ENCODE assay signal across 1 cellular context in the genomic region with DNA sequence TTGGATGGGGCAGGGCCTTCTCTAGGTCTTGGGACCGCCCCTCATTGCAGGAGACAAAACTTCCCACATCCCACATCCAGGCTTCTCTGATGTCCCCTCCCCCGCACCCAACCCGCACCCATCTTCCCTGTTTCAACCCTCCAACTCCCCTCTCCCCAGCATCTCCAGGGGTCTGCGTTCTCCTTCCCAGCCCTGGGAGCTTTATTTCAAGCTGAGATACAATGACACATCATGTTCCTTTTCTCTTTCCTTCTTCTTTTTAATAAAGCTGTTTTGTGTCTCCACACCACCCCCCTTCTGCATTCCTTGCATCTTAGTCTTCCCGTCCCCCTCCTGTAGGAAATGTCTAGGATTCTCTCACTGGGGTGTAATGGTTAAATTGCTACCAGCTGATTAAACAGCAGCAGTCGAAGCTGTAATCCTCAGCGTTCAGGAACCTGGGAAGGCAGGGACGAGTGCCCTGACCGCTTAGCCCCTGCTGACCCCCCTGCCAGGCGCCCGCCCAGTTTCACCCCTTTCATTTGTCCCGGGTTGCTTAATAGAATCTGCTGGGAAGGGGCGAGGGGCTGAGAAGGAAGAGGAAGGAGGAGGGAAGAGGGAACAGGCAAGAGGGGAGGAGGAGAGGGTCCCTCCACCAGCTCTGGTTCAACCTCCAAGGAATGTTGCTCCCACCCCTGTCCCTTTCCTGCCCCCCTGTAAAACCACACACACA.
TF ChIP-seq lines count a peak whose summit lies in the region.

No MANE protein-coding gene starts in this region.

TF ChIP-seq in GM23338, 12 proteins besides CTCF, POLR2A, EP300 and RAD21 (continued from another document):
- TF ChIP-seq, protein P1, sequence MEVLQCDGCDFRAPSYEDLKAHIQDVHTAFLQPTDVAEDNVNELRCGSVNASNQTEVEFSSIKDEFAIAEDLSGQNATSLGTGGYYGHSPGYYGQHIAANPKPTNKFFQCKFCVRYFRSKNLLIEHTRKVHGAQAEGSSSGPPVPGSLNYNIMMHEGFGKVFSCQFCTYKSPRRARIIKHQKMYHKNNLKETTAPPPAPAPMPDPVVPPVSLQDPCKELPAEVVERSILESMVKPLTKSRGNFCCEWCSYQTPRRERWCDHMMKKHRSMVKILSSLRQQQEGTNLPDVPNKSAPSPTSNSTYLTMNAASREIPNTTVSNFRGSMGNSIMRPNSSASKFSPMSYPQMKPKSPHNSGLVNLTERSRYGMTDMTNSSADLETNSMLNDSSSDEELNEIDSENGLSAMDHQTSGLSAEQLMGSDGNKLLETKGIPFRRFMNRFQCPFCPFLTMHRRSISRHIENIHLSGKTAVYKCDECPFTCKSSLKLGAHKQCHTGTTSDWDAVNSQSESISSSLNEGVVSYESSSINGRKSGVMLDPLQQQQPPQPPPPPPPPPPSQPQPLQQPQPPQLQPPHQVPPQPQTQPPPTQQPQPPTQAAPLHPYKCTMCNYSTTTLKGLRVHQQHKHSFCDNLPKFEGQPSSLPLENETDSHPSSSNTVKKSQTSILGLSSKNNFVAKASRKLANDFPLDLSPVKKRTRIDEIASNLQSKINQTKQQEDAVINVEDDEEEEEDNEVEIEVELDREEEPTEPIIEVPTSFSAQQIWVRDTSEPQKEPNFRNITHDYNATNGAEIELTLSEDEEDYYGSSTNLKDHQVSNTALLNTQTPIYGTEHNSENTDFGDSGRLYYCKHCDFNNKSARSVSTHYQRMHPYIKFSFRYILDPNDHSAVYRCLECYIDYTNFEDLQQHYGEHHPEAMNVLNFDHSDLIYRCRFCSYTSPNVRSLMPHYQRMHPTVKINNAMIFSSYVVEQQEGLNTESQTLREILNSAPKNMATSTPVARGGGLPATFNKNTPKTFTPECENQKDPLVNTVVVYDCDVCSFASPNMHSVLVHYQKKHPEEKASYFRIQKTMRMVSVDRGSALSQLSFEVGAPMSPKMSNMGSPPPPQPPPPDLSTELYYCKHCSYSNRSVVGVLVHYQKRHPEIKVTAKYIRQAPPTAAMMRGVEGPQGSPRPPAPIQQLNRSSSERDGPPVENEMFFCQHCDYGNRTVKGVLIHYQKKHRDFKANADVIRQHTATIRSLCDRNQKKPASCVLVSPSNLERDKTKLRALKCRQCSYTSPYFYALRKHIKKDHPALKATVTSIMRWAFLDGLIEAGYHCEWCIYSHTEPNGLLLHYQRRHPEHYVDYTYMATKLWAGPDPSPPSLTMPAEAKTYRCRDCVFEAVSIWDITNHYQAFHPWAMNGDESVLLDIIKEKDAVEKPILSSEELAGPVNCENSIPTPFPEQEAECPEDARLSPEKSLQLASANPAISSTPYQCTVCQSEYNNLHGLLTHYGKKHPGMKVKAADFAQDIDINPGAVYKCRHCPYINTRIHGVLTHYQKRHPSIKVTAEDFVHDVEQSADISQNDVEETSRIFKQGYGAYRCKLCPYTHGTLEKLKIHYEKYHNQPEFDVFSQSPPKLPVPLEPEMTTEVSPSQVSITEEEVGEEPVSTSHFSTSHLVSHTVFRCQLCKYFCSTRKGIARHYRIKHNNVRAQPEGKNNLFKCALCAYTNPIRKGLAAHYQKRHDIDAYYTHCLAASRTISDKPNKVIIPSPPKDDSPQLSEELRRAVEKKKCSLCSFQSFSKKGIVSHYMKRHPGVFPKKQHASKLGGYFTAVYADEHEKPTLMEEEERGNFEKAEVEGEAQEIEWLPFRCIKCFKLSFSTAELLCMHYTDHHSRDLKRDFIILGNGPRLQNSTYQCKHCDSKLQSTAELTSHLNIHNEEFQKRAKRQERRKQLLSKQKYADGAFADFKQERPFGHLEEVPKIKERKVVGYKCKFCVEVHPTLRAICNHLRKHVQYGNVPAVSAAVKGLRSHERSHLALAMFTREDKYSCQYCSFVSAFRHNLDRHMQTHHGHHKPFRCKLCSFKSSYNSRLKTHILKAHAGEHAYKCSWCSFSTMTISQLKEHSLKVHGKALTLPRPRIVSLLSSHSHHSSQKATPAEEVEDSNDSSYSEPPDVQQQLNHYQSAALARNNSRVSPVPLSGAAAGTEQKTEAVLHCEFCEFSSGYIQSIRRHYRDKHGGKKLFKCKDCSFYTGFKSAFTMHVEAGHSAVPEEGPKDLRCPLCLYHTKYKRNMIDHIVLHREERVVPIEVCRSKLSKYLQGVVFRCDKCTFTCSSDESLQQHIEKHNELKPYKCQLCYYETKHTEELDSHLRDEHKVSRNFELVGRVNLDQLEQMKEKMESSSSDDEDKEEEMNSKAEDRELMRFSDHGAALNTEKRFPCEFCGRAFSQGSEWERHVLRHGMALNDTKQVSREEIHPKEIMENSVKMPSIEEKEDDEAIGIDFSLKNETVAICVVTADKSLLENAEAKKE (CRISPR knock-in tag; IDR thresholded peaks at IDR 0.05) = no peak
- TF ChIP-seq POLR2AphosphoS5 (IDR thresholded peaks at IDR 0.05; ENCODE audit: low read depth) (no peak), EZH2 (IDR thresholded peaks at IDR 0.05; ENCODE audit: low read depth, unreplicated experiment) (no peak), STAT1 (IDR thresholded peaks at IDR 0.05; ENCODE audit: unreplicated experiment) (no peak)
